10 cellular contexts compared by ENCODE assay signal in the genomic region with DNA sequence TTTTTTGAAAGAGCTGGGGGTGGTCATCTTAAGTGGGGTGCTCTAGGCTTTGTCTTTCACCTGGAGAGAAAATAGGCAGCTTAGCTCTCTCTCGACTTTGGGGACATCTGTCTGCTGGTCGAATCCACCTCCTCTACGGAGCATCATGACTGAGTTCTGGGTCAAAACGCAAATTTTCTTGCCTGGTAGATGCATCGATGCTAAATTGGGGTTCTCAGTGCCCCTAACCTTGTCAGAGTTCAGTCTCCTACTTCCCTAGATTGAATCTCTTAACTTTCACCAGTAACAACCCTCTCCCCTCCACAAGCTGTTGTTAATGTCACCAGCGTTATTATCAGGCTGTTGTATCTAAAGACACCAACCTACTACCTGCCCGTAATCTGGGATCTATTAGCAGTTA. TPM values are rescaled to one million over a fixed set of nuclear protein-coding genes. Genes with fewer than 3 reads are reported as not detected.
DNase-seq lines count a peak whose midpoint lies in the region; ATAC-seq and TF ChIP-seq lines count a peak whose summit lies in the region.
"Had no signal": no experiment of that assay in that cellular context is flagged by ENCODE, and none has a peak within 500 bp of the region (broad histone marks: within the 10 kb centered on the region; RNA-seq: fewer than 3 reads in every experiment).

No MANE protein-coding gene starts in this region.

- H3K9me3 Mint-ChIP-seq in activated naive CD4-positive, alpha-beta T cell treated with anti-CD3 and anti-CD28 coated beads, Interleukin-2, amount 10 ng/mL, durations not matched to agents 7 days and 5 days, result no peaks in the 10 kb centered on the region
- H3K9me3 Mint-ChIP-seq in natural killer cell, result no peaks in the 10 kb centered on the region

- peaks cover 51% of the 10 kb centered on the region for H3K27me3 ChIP-seq in upper lobe of right lung

- H3K4me3 Mint-ChIP-seq in activated naive CD4-positive, alpha-beta T cell treated with anti-CD3 and anti-CD28 coated beads, Interleukin-2, amount 10 ng/mL, durations not matched to agents 7 days and 5 days, result no peak overlapping the region
- H3K4me3 Mint-ChIP-seq in natural killer cell, result peak overlapping the region; percentile 37
- H3K4me3 Mint-ChIP-seq: B cell had no signal

- peak overlapping the region; percentile 40 for H3K27ac ChIP-seq in upper lobe of right lung

- peaks cover 67% of the 10 kb centered on the region for H3K27me3 Mint-ChIP-seq in activated naive CD4-positive, alpha-beta T cell treated with anti-CD3 and anti-CD28 coated beads, Interleukin-2, amount 10 ng/mL, durations not matched to agents 7 days and 5 days
- peaks cover 60 to 87% of the 10 kb centered on the region in 2 donors for H3K27me3 Mint-ChIP-seq in natural killer cell (ENCODE audit: low read depth in 2 of 2)

- peaks cover 30% of the 10 kb centered on the region for H3K4me1 ChIP-seq in upper lobe of right lung

- no peaks in the 10 kb centered on the region for H3K36me3 ChIP-seq in upper lobe of right lung

- H3K4me3 ChIP-seq in epithelial cell of esophagus (ENCODE audit: low read length) (peak overlapping the region; percentile 88), upper lobe of right lung (peak overlapping the region; percentile 54)

- peaks cover 2% of the 10 kb centered on the region for H3K36me3 Mint-ChIP-seq in activated naive CD4-positive, alpha-beta T cell treated with anti-CD3 and anti-CD28 coated beads, Interleukin-2, amount 10 ng/mL, durations not matched to agents 7 days and 5 days
- H3K36me3 Mint-ChIP-seq in natural killer cell, result no peaks in the 10 kb centered on the region

- H3K27ac Mint-ChIP-seq in activated naive CD4-positive, alpha-beta T cell treated with anti-CD3 and anti-CD28 coated beads, Interleukin-2, amount 10 ng/mL, durations not matched to agents 7 days and 5 days, result peak overlapping the region; percentile 22
- no peak overlapping the region for H3K27ac Mint-ChIP-seq in natural killer cell
- H3K27ac Mint-ChIP-seq: B cell had no signal

- ATAC-seq in natural killer cell (no peak), upper lobe of right lung (no peak), GM21786 (IDR thresholded peaks at IDR 0.05; ENCODE audit: unreplicated experiment) (no peak)

- no peaks in the 10 kb centered on the region for H3K9me3 ChIP-seq in upper lobe of right lung

- DNase-seq in activated naive CD4-positive, alpha-beta T cell treated with anti-CD3 and anti-CD28 coated beads, Interleukin-2, amount 10 ng/mL, durations not matched to agents 7 days and 5 days, result no peak
- no peak for DNase-seq in activated naive CD4-positive, alpha-beta T cell treated with anti-CD3 and anti-CD28 coated beads, Interleukin-2, amount 50 U/mL, for 16 hours
- no peak for DNase-seq in epithelial cell of esophagus (ENCODE audit: low read depth)
- DNase-seq in natural killer cell, result no peak
- no peak for DNase-seq in upper lobe of right lung
- no peak for DNase-seq in iPS-NIHi7 (ENCODE audit: extremely low spot score)
- no peak for DNase-seq in mesenteric fat pad (ENCODE audit: low spot score)
- DNase-seq: activated T-cell treated with anti-CD3 and anti-CD28 coated beads, Interleukin-2, amount 50 U/mL, for 1 hour had no signal

- intact Hi-C loops in natural killer cell (cut with micrococcal nuclease), result no loop called here
- intact Hi-C loops in upper lobe of right lung (cut with DNase I), result no loop called here

- peaks cover 14% of the 10 kb centered on the region for H3K4me1 Mint-ChIP-seq in activated naive CD4-positive, alpha-beta T cell treated with anti-CD3 and anti-CD28 coated beads, Interleukin-2, amount 10 ng/mL, durations not matched to agents 7 days and 5 days
- peaks cover 21 to 40% of the 10 kb centered on the region in 2 donors for H3K4me1 Mint-ChIP-seq in natural killer cell

- CTCF ChIA-PET in activated naive CD4-positive, alpha-beta T cell treated with anti-CD3 and anti-CD28 coated beads, Interleukin-2, amount 10 ng/mL, durations not matched to agents 7 days and 5 days (lab: Charles Lee), result no interaction called here

- TF ChIP-seq CTCF in epithelial cell of esophagus (IDR thresholded peaks at IDR 0.05; ENCODE audit: insufficient read depth, low read depth, low read length, missing control alignments), result no peak
- TF ChIP-seq CTCF in natural killer cell (IDR thresholded peaks at IDR 0.05), result no peak
- TF ChIP-seq CTCF in upper lobe of right lung (IDR thresholded peaks at IDR 0.05), result no peak

RNA-seq across cellular contexts. Expression of a gene that starts 0.7 kb away (rescaled TPM):
- total RNA-seq in natural killer cell (not detected), upper lobe of right lung (13.3 TPM), mesenteric fat pad (20.0 TPM)
- total RNA-seq: B cell had no signal

Comparison
In these comparisons a context has a peak if more than half of its experiments do, and no peak if none do; other contexts are left out.
1. RNA of a gene that starts 0.7 kb away (total RNA-seq): 20.0 TPM in mesenteric fat pad (single experiment) and 13.3 TPM in upper lobe of right lung (single experiment); not detected in natural killer cell; every median in the first group is over 10 times any median in the second.